22 cellular contexts compared by ENCODE assay signal in the genomic region with DNA sequence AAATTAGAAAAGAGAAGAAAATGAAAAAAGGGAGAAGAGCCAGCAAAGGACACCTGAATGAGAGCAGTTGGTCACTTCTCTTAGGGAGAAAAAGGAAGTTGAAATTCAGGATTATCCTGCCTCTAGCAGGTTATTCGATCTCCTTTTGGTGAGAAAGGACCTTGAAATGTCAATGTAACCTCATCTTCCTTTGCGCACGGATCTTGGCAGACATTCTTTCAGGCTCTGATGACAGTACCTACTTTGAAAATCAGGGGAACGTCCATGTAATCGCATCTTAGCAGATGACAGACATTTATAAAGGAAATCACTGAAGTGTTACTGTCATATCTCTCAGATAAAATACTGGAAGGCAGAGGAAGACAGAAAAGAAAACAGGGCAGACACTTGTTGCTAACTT.
"Had no signal": no experiment of that assay in that cellular context is flagged by ENCODE, and none has a peak within 500 bp of the region (broad histone marks: within the 10 kb centered on the region; RNA-seq: fewer than 3 reads in every experiment).

No MANE protein-coding gene starts in this region.

- H3K27ac ChIP-seq: colonic mucosa, foreskin keratinocyte, heart left ventricle, sigmoid colon, suprapubic skin, thyroid gland had no signal

- ATAC-seq: foreskin keratinocyte; heart left ventricle; left lobe of liver; naive thymus-derived CD4-positive, alpha-beta T cell; stimulated activated effector memory CD8-positive, alpha-beta T cell treated with anti-CD3 and anti-CD28 coated beads, Interleukin-12 subunit alpha, Interleukin-12 subunit beta, amount 100 ng/mL, for 72 hours; stimulated activated naive CD8-positive, alpha-beta T cell treated with anti-CD3 and anti-CD28 coated beads, Interleukin-15, Interleukin-2, amounts not matched to agents 100 U/mL and 50 U/mL, for 24 hours had no signal

- H3K27me3 Mint-ChIP-seq: type B pancreatic cell had no signal

- H3K27me3 ChIP-seq: colonic mucosa, foreskin keratinocyte, heart left ventricle, sigmoid colon, suprapubic skin, thyroid gland had no signal

- H3K9me3 ChIP-seq: colonic mucosa, sigmoid colon, suprapubic skin, thyroid gland had no signal

- H3K4me1 Mint-ChIP-seq: naive thymus-derived CD4-positive, alpha-beta T cell; neural crest cell; stimulated activated effector memory CD8-positive, alpha-beta T cell treated with anti-CD3 and anti-CD28 coated beads, Interleukin-12 subunit alpha, Interleukin-12 subunit beta, amount 100 ng/mL, for 72 hours had no signal

- H3K4me1 ChIP-seq: colonic mucosa, foreskin keratinocyte, suprapubic skin, thyroid gland had no signal

- H3K36me3 ChIP-seq: colonic mucosa, sigmoid colon, suprapubic skin, thyroid gland had no signal

- H3K27ac Mint-ChIP-seq: stimulated activated effector memory CD8-positive, alpha-beta T cell treated with anti-CD3 and anti-CD28 coated beads, Interleukin-12 subunit alpha, Interleukin-12 subunit beta, amount 100 ng/mL, for 72 hours; type B pancreatic cell had no signal

- H3K4me3 Mint-ChIP-seq: naive thymus-derived CD4-positive, alpha-beta T cell; neural crest cell; stimulated activated effector memory CD8-positive, alpha-beta T cell treated with anti-CD3 and anti-CD28 coated beads, Interleukin-12 subunit alpha, Interleukin-12 subunit beta, amount 100 ng/mL, for 72 hours; type B pancreatic cell had no signal

- H3K4me3 ChIP-seq: colonic mucosa, heart left ventricle, sigmoid colon, suprapubic skin, thyroid gland had no signal

- H3K36me3 Mint-ChIP-seq: stimulated activated effector memory CD8-positive, alpha-beta T cell treated with anti-CD3 and anti-CD28 coated beads, Interleukin-12 subunit alpha, Interleukin-12 subunit beta, amount 100 ng/mL, for 72 hours had no signal

- DNase-seq: colonic mucosa; dermis blood vessel endothelial cell; erythroblast; foreskin keratinocyte; heart left ventricle; hippocampal formation; kidney glomerular epithelial cell; mammary epithelial cell; naive thymus-derived CD4-positive, alpha-beta T cell; occipital lobe; sigmoid colon; small intestine; stimulated activated CD4-positive, alpha-beta T cell treated with anti-CD3 and anti-CD28 coated beads, Interleukin-12 subunit alpha, Interleukin-12 subunit beta, amount 100 ng/mL, for 4 hours; stimulated activated CD4-positive, alpha-beta T cell treated with anti-CD3 and anti-CD28 coated beads, Interleukin-4, amount 100 ng/mL, for 1 hour; stimulated activated CD8-positive, alpha-beta memory T cell treated with anti-CD3 and anti-CD28 coated beads, Interleukin-4, amount 100 ng/mL, for 48 hours; stimulated activated naive CD8-positive, alpha-beta T cell treated with anti-CD3 and anti-CD28 coated beads, Interleukin-15, Interleukin-2, amounts not matched to agents 100 U/mL and 50 U/mL, for 24 hours; thyroid gland had no signal

- H3K9me3 Mint-ChIP-seq: stimulated activated effector memory CD8-positive, alpha-beta T cell treated with anti-CD3 and anti-CD28 coated beads, Interleukin-12 subunit alpha, Interleukin-12 subunit beta, amount 100 ng/mL, for 72 hours had no signal
